Comparison of ENCODE assay signal across 14 cellular contexts in genomic region chr11:120254788-120255518, GRCh38. TPM values are rescaled to one million over a fixed set of nuclear protein-coding genes. Genes with fewer than 3 reads are reported as not detected.
A peak's percentile ranks its signal among the peaks of the same experiment; 100 is the strongest.
DNase-seq lines count a peak whose midpoint lies in the region; TF ChIP-seq lines count a peak whose summit lies in the region.
"Had no signal": no experiment of that assay in that cellular context is flagged by ENCODE, and none has a peak within 500 bp of the region (broad histone marks: within the 10 kb centered on the region; RNA-seq: fewer than 3 reads in every experiment).

No MANE protein-coding gene starts in this region.

- H3K4me1 ChIP-seq in DOHH2 (ENCODE audit: control insufficient read depth, low read length) (peaks cover 12% of the 10 kb centered on the region), Karpas-422 (ENCODE audit: low read length) (peaks cover 54% of the 10 kb centered on the region)
- H3K4me1 ChIP-seq: prostate gland, tibial nerve had no signal

- intact Hi-C loops in dorsolateral prefrontal cortex (cut with DNase I), result no loop called here

- DNase-seq in GM19238 (ENCODE audit: insufficient read length, low spot score) (peak; percentile 54), Karpas-422 (peak; percentile 87), dorsolateral prefrontal cortex (no peak), GF-D8 (lab: John Stamatoyannopoulos, UW) (no peak), hepatic stellate cell (ENCODE audit: low spot score) (no peak)
- DNase-seq in activated CD8-positive, alpha-beta memory T cell treated with anti-CD3 and anti-CD28 coated beads, Interleukin-2, amount 50 U/mL, for 48 hours, result no peak
- DNase-seq: activated CD4-positive, alpha-beta T cell treated with anti-CD3 and anti-CD28 coated beads, Interleukin-2, amount 50 U/mL, for 4 hours; NCI-H774 had no signal

- H3K9me3 ChIP-seq in DOHH2 (ENCODE audit: control insufficient read depth, insufficient read depth, low read length) (no peaks in the 10 kb centered on the region), Karpas-422 (ENCODE audit: low read length) (no peaks in the 10 kb centered on the region), iPS-18c (ENCODE audit: control insufficient read depth, insufficient read depth, low read length) (no peaks in the 10 kb centered on the region)
- H3K9me3 ChIP-seq: prostate gland, tibial nerve had no signal

- H3K4me2 ChIP-seq in DOHH2 (ENCODE audit: low read length) (peak overlapping the region; percentile 44), Karpas-422 (ENCODE audit: low read depth, low read length, poor library complexity, severe bottlenecking) (peak overlapping the region; percentile 76)

- H3K27me3 ChIP-seq in DOHH2 (ENCODE audit: control insufficient read depth, low read length) (peaks cover 23% of the 10 kb centered on the region), Karpas-422 (ENCODE audit: low read length) (no peaks in the 10 kb centered on the region), dorsolateral prefrontal cortex (peaks cover 0 to 54% (median 27%) of the 10 kb centered on the region in 45 donors)

- H3K36me3 ChIP-seq in DOHH2 (ENCODE audit: control insufficient read depth, low read length), result no peaks in the 10 kb centered on the region
- no peaks in the 10 kb centered on the region for H3K36me3 ChIP-seq in Karpas-422 (ENCODE audit: insufficient read depth, low read length)
- H3K36me3 ChIP-seq: prostate gland, tibial nerve had no signal

- no peak overlapping the region for H2AFZ ChIP-seq in Karpas-422 (ENCODE audit: low read length)

- H3K4me3 ChIP-seq in DOHH2 (ENCODE audit: low read length) (peak overlapping the region; percentile 14), Karpas-422 (ENCODE audit: low read length) (peak overlapping the region; percentile 60; the same call in 1 of the 2 replicates), iPS-18c (ENCODE audit: insufficient read depth, low read depth, low read length) (peak overlapping the region; percentile 38), dorsolateral prefrontal cortex (no peak overlapping the region)
- H3K4me3 ChIP-seq: prostate gland, tibial nerve had no signal

- peak overlapping the region; percentile 66 for H3K9ac ChIP-seq in Karpas-422 (ENCODE audit: low read length)

- no peaks in the 10 kb centered on the region for H3F3A ChIP-seq in DOHH2 (ENCODE audit: control insufficient read depth, insufficient read depth)

- H4K20me1 ChIP-seq in DOHH2 (ENCODE audit: control insufficient read depth, insufficient read depth, low read depth, low read length) (no peaks in the 10 kb centered on the region), Karpas-422 (ENCODE audit: insufficient read depth, low read depth, low read length) (no peaks in the 10 kb centered on the region)

- H3K79me2 ChIP-seq in DOHH2 (ENCODE audit: control insufficient read depth, low read length) (no peaks in the 10 kb centered on the region), Karpas-422 (ENCODE audit: low read length) (no peaks in the 10 kb centered on the region)

- H3K9me2 ChIP-seq in DOHH2 (replicated peaks; ENCODE audit: control insufficient read depth, low read length) (no peaks in the 10 kb centered on the region), Karpas-422 (replicated peaks; ENCODE audit: insufficient read depth, low read length) (no peaks in the 10 kb centered on the region)

- H3K27ac ChIP-seq in DOHH2 (ENCODE audit: low read depth, low read length) (no peak overlapping the region), Karpas-422 (ENCODE audit: low read length) (peak overlapping the region; percentile 63; the same call in 1 of the 2 replicates), dorsolateral prefrontal cortex (no peak overlapping the region)
- H3K27ac ChIP-seq: prostate gland, tibial nerve had no signal

- TF ChIP-seq CTCF in DOHH2 (IDR thresholded peaks at IDR 0.05; ENCODE audit: low read depth, low read length, poor library complexity, severe bottlenecking) (no peak), dorsolateral prefrontal cortex (IDR thresholded peaks at IDR 0.05 in 54 of 56, conservative IDR thresholded peaks at IDR 0.05 in 2 of 56; ENCODE audit: low read depth in 1 of 56, partially characterized antibody in 56 of 56) (no peak)

RNA-seq across cellular contexts. Expression of gene POU2F3, which starts 15.0 kb away (rescaled TPM):
- total RNA-seq in Karpas-422 (2014; rRNA removed; shearing (Covaris generic); ENCODE audit: low replicate concordance), result 0.11 TPM in 1 of 2 replicates, not detected in the other
- total RNA-seq in dorsolateral prefrontal cortex, result 1 to 10 TPM in 4 of 120 experiments, under 1 TPM in 23, not detected in 93; 0.12 to 2.2 (median 0.46) TPM
- total RNA-seq: LHCN-M2, liver had no signal

RNA-seq across cellular contexts. Expression of gene OAF, which starts 44.1 kb away (rescaled TPM):
- total RNA-seq in Karpas-422 (2014; rRNA removed; shearing (Covaris generic); ENCODE audit: low replicate concordance), result 0.30 and 1.4 TPM in 2 replicates
- total RNA-seq in dorsolateral prefrontal cortex, result 10 to 100 TPM; 14.2 to 80.0 (median 30.6) TPM

Comparison
In these comparisons a context has a peak if more than half of its experiments do, and no peak if none do; other contexts are left out.
1. H3K4me3 ChIP-seq: peak in DOHH2 (single experiment), Karpas-422 (single experiment) and iPS-18c (single experiment); none in dorsolateral prefrontal cortex (0 of 59).
2. DNase-seq: peak in GM19238 (single experiment) and Karpas-422 (single experiment); none in activated CD8-positive, alpha-beta memory T cell treated with anti-CD3 and anti-CD28 coated beads, Interleukin-2, amount 50 U/mL, for 48 hours (single experiment), dorsolateral prefrontal cortex (0 of 10), GF-D8 (single experiment) and hepatic stellate cell (single experiment).